In the genomic region with DNA sequence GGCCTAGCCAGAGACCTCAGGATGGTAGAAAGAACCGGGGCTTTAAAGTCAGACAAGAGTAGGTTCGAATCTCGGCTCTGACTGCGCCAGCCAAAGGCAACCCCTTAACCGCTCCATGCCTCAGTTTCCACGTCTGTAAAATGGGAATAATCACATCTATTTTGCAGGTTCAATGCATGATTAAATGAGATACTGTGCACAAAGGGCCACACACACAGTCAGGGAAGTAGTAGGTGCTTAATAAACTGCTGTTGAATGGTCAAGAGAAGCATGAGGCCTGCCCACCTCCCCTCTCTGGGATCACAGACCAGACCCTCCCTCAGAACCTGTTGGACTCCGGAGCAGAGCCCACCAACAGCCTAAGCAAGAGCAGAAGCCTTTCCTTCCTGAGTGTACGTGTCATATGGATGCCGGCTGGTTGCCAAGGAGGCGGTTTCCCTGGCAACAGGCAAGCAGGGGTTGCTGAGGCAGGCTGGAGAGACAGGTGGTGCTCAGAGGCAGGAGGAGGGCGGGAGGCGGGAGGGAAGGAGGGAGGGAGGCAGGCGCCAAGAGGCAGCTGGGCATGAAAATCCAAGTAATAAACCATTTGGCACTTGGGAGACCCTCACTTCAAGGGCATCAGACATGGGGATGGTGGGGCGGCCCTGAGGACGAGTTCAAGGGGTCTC, we compare ENCODE assay signal across 10 cellular contexts. TPM values are rescaled to one million over a fixed set of nuclear protein-coding genes. Genes with fewer than 3 reads are reported as not detected.
A peak's percentile ranks its signal among the peaks of the same experiment; 100 is the strongest.
DNase-seq lines count a peak whose midpoint lies in the region; FAIRE-seq and TF ChIP-seq lines count a peak whose summit lies in the region.
"Had no signal": no experiment of that assay in that cellular context is flagged by ENCODE, and none has a peak within 500 bp of the region (broad histone marks: within the 10 kb centered on the region; RNA-seq: fewer than 3 reads in every experiment).

No MANE protein-coding gene starts in this region.

- peak overlapping the region; percentile 60 for H3K27ac ChIP-seq in ectodermal cell (ENCODE audit: insufficient read depth, low read depth, low read length, poor library complexity, severe bottlenecking)
- H3K27ac ChIP-seq: VCaP had no signal

- DNase-seq in BE2C (peak; percentile 89), MG63 (peak; percentile 30), NCI-H526 (lab: John Stamatoyannopoulos, UW) (peak; percentile 78 to 91), HuH-7.5 (ENCODE audit: low spot score) (no peak), NK-92 (lab: John Stamatoyannopoulos, UW; ENCODE audit: unreplicated experiment) (no peak), RCC 7860 (ENCODE audit: low spot score) (no peak), mesenteric fat pad (ENCODE audit: low spot score) (no peak)
- DNase-seq: stimulated activated CD4-positive, alpha-beta T cell treated with anti-CD3 and anti-CD28 coated beads, Interleukin-4, amount 100 ng/mL, for 4 hours had no signal

- WGBS in ectodermal cell, 2 experiments = 80 to 83% methylated on average over 15 of the region's 15 CpGs

- no peak overlapping the region for H3K4me3 ChIP-seq in BE2C (ENCODE audit: low read depth, low read length)
- no peak overlapping the region for H3K4me3 ChIP-seq in MG63
- no peak overlapping the region for H3K4me3 ChIP-seq in ectodermal cell (ENCODE audit: insufficient read depth, low read depth, low read length)

- no peaks in the 10 kb centered on the region for H3K27me3 ChIP-seq in BE2C
- no peaks in the 10 kb centered on the region for H3K27me3 ChIP-seq in MG63
- H3K27me3 ChIP-seq in ectodermal cell (ENCODE audit: control insufficient read depth, insufficient read depth, low read length, poor library complexity, severe bottlenecking) = no peaks in the 10 kb centered on the region

- no peak for FAIRE-seq in RCC 7860 (lab: Jason Lieb, UNC)

- peaks cover 11% of the 10 kb centered on the region for H3K4me1 ChIP-seq in BE2C
- peaks cover 12% of the 10 kb centered on the region for H3K4me1 ChIP-seq in ectodermal cell (ENCODE audit: control insufficient read depth, insufficient read depth, low read length)

- TF ChIP-seq CTCF in BE2C (IDR thresholded peaks at IDR 0.05; ENCODE audit: low read depth, low read length) = no peak

- H3K9me3 ChIP-seq in BE2C (no peaks in the 10 kb centered on the region; the same call in 1 of the 2 replicates), MG63 (no peaks in the 10 kb centered on the region), ectodermal cell (ENCODE audit: control insufficient read depth, low read length) (no peaks in the 10 kb centered on the region)

- no peaks in the 10 kb centered on the region for H3K36me3 ChIP-seq in BE2C
- no peaks in the 10 kb centered on the region for H3K36me3 ChIP-seq in MG63
- no peaks in the 10 kb centered on the region for H3K36me3 ChIP-seq in ectodermal cell (ENCODE audit: control insufficient read depth, insufficient read depth, low read length)

RNA-seq across cellular contexts. Expression of a gene that starts 43.9 kb away (rescaled TPM):
- polyA plus RNA-seq in BE2C (2012; ENCODE audit: insufficient read depth, insufficient read length, low read depth) = 5.0 TPM
- not detected in 2 replicates for total RNA-seq in MG63 (2014; rRNA removed; shearing (Covaris generic); ENCODE audit: low replicate concordance)
- polyA plus RNA-seq in ectodermal cell (2013, experiment 1 of 4) = 0.22 TPM
- polyA plus RNA-seq in ectodermal cell (2013, experiment 2 of 4) = 0.09 TPM
- 0.16 TPM for polyA plus RNA-seq in ectodermal cell (2013, experiment 3 of 4)
- 0.12 TPM for polyA plus RNA-seq in ectodermal cell (2013, experiment 4 of 4)
- total RNA-seq in mesenteric fat pad = 17.6 TPM

Comparison
In these comparisons a context has a peak if more than half of its experiments do, and no peak if none do; other contexts are left out.
1. DNase-seq: peak in BE2C (single experiment), MG63 (single experiment) and NCI-H526 (2 of 2); none in HuH-7.5 (single experiment), NK-92 (single experiment), RCC 7860 (single experiment) and mesenteric fat pad (single experiment).
2. RNA of a gene that starts 43.9 kb away (total RNA-seq): 17.6 TPM in mesenteric fat pad (single experiment); not detected in MG63; every median in the first group is over 10 times any median in the second.